In the genomic region with DNA sequence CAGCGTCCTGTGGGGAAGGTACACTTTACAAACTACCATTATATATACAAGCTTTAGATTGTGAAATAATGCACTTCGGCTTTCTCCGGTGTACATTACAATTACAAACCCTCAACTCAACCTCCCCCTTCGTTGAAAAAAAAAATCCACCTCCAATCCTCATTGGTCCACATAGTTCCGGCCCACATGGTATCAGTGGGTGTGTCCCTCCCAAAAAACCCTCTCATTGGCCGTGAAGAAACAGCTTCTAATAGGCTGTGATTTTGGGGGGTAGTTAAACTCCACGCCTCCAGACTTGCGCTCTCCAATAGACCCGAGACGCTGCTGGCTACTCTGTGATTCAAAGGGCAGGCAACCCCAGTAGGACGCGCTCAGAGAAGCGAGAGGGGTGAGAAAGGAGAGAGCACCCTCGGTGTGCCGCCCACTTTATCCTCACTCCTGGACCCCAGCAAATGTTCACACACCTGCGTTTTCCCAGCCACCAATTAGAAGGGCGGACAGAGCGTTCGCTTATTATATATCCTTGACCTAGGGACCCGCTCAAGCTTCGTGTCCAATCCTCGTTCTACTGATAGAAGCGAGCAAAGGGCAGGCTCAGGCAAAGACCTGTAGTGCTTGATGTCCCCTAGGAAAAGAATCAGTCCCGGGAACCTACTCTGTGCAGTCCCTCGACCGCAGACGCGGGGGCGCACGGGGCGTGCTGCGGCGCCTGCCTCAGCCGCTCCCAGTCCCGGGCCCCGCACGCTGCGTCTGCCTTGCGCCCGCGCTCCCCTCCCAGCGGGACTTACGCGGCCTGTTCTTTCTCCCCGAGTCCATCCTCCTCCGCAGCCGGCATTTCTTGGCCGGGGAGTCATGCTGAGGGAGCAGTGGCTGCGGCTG, we compare ENCODE assay signal across 8 cellular contexts. TPM values are rescaled to one million over a fixed set of nuclear protein-coding genes. Genes with fewer than 3 reads are reported as not detected.
DNase-seq lines count a peak whose midpoint lies in the region; ATAC-seq and TF ChIP-seq lines count a peak whose summit lies in the region.

No MANE protein-coding gene starts in this region.

- H3K4me2 ChIP-seq in OCI-LY3 (ENCODE audit: low read length), result peak overlapping the region; percentile 85

- H2AFZ ChIP-seq in OCI-LY3 (ENCODE audit: low read depth, low read length), result peak overlapping the region; percentile 25; the same call in 1 of the 2 replicates

- peak; percentile 88 for ATAC-seq in GM21526 (IDR thresholded peaks at IDR 0.05; ENCODE audit: low FRiP score, unreplicated experiment)

- intact Hi-C loops in esophagus muscularis mucosa (cut with DNase I), result loop anchor here (2.0 kb wide), 1 partner anchor 57 kb away; the partner anchor contains the start of gene KIF20B

- H3K36me3 ChIP-seq in HUES64 (ENCODE audit: insufficient read depth, low read length) (no peaks in the 10 kb centered on the region), OCI-LY3 (replicated peaks; ENCODE audit: low read depth, low read length) (no peaks in the 10 kb centered on the region), esophagus muscularis mucosa (no peaks in the 10 kb centered on the region), muscle layer of colon (ENCODE audit: insufficient read depth, low read length) (no peaks in the 10 kb centered on the region)

- DNase-seq in DMS114 treated with DMSO at 0.1 percent for 48 hours (lab: John Stamatoyannopoulos, UW; ENCODE audit: unreplicated experiment) (peak; percentile 96), esophagus muscularis mucosa (ENCODE audit: extremely low spot score) (peak; percentile 94)
- peak; percentile 55 for DNase-seq in activated T-cell treated with anti-CD3 and anti-CD28 coated beads, Interleukin-2, amount 50 U/mL, for 1 hour
- peak; percentile 42 to 54 for DNase-seq in stimulated activated CD8-positive, alpha-beta memory T cell treated with anti-CD3 and anti-CD28 coated beads, Interleukin-7, amount 100 ng/mL, for 4 hours (ENCODE audit: low read depth in 2 of 2)

- TF ChIP-seq CTCF in OCI-LY3 (IDR thresholded peaks at IDR 0.05; ENCODE audit: low read depth, low read length) (no peak), esophagus muscularis mucosa (IDR thresholded peaks at IDR 0.05) (no peak)

- no peaks in the 10 kb centered on the region for H3K27me3 ChIP-seq in HUES64 (ENCODE audit: insufficient read depth, low read length)
- no peaks in the 10 kb centered on the region for H3K27me3 ChIP-seq in OCI-LY3 (ENCODE audit: low read depth, low read length)
- H3K27me3 ChIP-seq in esophagus muscularis mucosa, result no peaks in the 10 kb centered on the region
- H3K27me3 ChIP-seq in muscle layer of colon (ENCODE audit: control insufficient read depth in 1 of 2, insufficient read depth in 2 of 2, low read length in 2 of 2), result no peaks in the 10 kb centered on the region

- H3K9ac ChIP-seq in HUES64 (ENCODE audit: low read depth, low read length) (peak overlapping the region; percentile 95), OCI-LY3 (ENCODE audit: low read length) (peak overlapping the region; percentile 86), muscle layer of colon (ENCODE audit: low read length) (no peak overlapping the region)

- WGBS in HUES64, result under 1% methylated on average over 49 of the region's 49 CpGs
- WGBS in esophagus muscularis mucosa, result under 1% methylated on average over 49 of the region's 49 CpGs

- H3K4me1 ChIP-seq in HUES64 (ENCODE audit: insufficient read depth, low read length) (peaks cover 26% of the 10 kb centered on the region), OCI-LY3 (ENCODE audit: low read length) (peaks cover 27% of the 10 kb centered on the region), esophagus muscularis mucosa (peaks cover 12 to 25% (median 17%) of the 10 kb centered on the region in 4 donors), muscle layer of colon (ENCODE audit: insufficient read depth, low read length) (peaks cover 13% of the 10 kb centered on the region)

- no peak for TF ChIP-seq EP300 in esophagus muscularis mucosa (IDR thresholded peaks at IDR 0.05)

- peak overlapping the region; percentile 89 for H3K27ac ChIP-seq in HUES64 (ENCODE audit: low read depth, low read length)
- peak overlapping the region; percentile 78 for H3K27ac ChIP-seq in OCI-LY3 (ENCODE audit: low read length)
- peak overlapping the region; percentile 88 to 93 (median 91) for H3K27ac ChIP-seq in esophagus muscularis mucosa (replicated peaks in 1 of 4)
- H3K27ac ChIP-seq in muscle layer of colon (ENCODE audit: low read depth, low read length), result peak overlapping the region; percentile 82

- peaks cover 52% of the 10 kb centered on the region for H3K79me2 ChIP-seq in OCI-LY3 (ENCODE audit: low read length)

- peak; percentile 72 for TF ChIP-seq POLR2A in esophagus muscularis mucosa (IDR thresholded peaks at IDR 0.05; ENCODE audit: low read depth)

- H3K4me3 ChIP-seq in HUES64 (ENCODE audit: low read length), result peak overlapping the region; percentile 76
- peak overlapping the region; percentile 98 for H3K4me3 ChIP-seq in OCI-LY3 (ENCODE audit: low read length)
- H3K4me3 ChIP-seq in esophagus muscularis mucosa, result peak overlapping the region; percentile 68 to 92 (median 73)
- peak overlapping the region; percentile 65 to 75 for H3K4me3 ChIP-seq in muscle layer of colon (ENCODE audit: low read depth in 1 of 2, low read length in 2 of 2)

- peaks cover 25% of the 10 kb centered on the region for H4K20me1 ChIP-seq in OCI-LY3 (ENCODE audit: insufficient read depth, low read length)

- H3K9me3 ChIP-seq in HUES64 (ENCODE audit: insufficient read depth, low read depth, low read length) (no peaks in the 10 kb centered on the region), OCI-LY3 (ENCODE audit: insufficient read depth, low read length) (peaks cover 2% of the 10 kb centered on the region; the same call in 1 of the 2 replicates), esophagus muscularis mucosa (no peaks in the 10 kb centered on the region), muscle layer of colon (ENCODE audit: low read length) (no peaks in the 10 kb centered on the region)

RNA-seq across cellular contexts. Expression of gene PANK1, which starts 1.0 kb away (rescaled TPM):
- polyA plus RNA-seq in HUES64 (2013, experiment 1 of 2), result 29.1 TPM
- 29.9 TPM for polyA plus RNA-seq in HUES64 (2013, experiment 2 of 2)
- 1 to 10 TPM; 2.0 to 5.0 (median 3.6) TPM for total RNA-seq in esophagus muscularis mucosa

RNA-seq across cellular contexts. Expression of gene KIF20B, which starts 57.3 kb away (rescaled TPM):
- polyA plus RNA-seq in HUES64 (2013, experiment 1 of 2), result 29.5 TPM
- polyA plus RNA-seq in HUES64 (2013, experiment 2 of 2), result 30.3 TPM
- total RNA-seq in esophagus muscularis mucosa, result 1 to 10 TPM; 1.4 to 2.1 (median 1.8) TPM

Comparison
In these comparisons a context has a peak if more than half of its experiments do, and no peak if none do; other contexts are left out.
1. Peak in every context shown above with its lines: DNase-seq, ATAC-seq, H3K4me3 ChIP-seq and H3K27ac ChIP-seq.